Comparison of ENCODE assay signal across 27 cellular contexts in the genomic region with DNA sequence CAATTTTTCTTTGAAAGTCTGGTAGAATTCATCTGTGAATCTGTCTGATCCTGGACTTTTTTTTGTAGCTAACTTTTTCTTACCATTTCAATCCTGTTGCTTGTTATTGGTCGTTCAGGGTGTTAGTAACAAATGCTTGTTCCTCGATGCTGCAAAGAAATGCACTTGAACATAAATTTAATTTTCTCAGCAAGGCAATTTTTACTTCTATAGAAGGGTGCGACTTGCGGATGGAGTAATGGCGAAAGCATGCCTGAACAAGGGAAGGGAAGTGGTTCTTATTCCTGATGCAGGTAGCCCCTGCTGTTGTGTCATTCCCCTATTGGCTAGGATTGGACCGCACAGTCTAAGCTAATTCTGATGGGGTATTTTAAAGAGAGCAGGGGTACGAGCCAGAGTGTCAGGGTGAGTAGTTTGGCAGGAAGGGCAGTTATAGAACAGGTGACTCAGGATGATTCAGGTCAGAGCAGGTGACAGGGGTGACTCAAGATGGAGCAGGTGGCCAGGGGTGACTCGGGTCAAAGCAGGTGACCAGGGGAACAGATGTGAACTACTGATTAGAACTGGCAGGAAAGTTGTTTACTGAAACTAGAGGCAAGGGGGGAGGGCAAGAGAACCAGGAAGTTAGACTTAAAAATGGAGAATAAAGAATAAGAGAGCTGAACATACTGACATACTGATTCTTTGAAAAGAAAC.
"Had no signal": no experiment of that assay in that cellular context is flagged by ENCODE, and none has a peak within 500 bp of the region (broad histone marks: within the 10 kb centered on the region; RNA-seq: fewer than 3 reads in every experiment).

No MANE protein-coding gene starts in this region.

- H3K36me3 Mint-ChIP-seq: mesothelial cell of epicardium; stimulated activated effector memory CD8-positive, alpha-beta T cell treated with anti-CD3 and anti-CD28 coated beads, Interleukin-12 subunit alpha, Interleukin-12 subunit beta, amount 100 ng/mL, for 72 hours; type B pancreatic cell had no signal

- H3K27me3 Mint-ChIP-seq: progenitor cell of endocrine pancreas had no signal

- ATAC-seq: esophagus mucosa; gastrocnemius medialis; left cardiac atrium; left lung; mucosa of descending colon; natural killer cell treated with Interleukin-12 subunit alpha and Interleukin-12 subunit beta and Interleukin-15 and Interleukin-18, amount 100 ng/mL, for 72 hours; stimulated activated effector memory CD8-positive, alpha-beta T cell treated with anti-CD3 and anti-CD28 coated beads, Interleukin-12 subunit alpha, Interleukin-12 subunit beta, amount 100 ng/mL, for 72 hours had no signal

- H3K27me3 ChIP-seq: colonic mucosa, testis had no signal

- H3K27ac ChIP-seq: colonic mucosa, gastrocnemius medialis, left lung, parathyroid adenoma, sigmoid colon, testis, tibial artery had no signal

- H3K4me1 ChIP-seq: colonic mucosa, gastrocnemius medialis, left lung, parathyroid adenoma, sigmoid colon, testis, tibial artery had no signal

- H3K4me1 Mint-ChIP-seq: mesothelial cell of epicardium; naive B cell; neural crest cell; stimulated activated effector memory CD8-positive, alpha-beta T cell treated with anti-CD3 and anti-CD28 coated beads, Interleukin-12 subunit alpha, Interleukin-12 subunit beta, amount 100 ng/mL, for 72 hours had no signal

- H2AFZ ChIP-seq: parathyroid adenoma had no signal

- H3K79me2 ChIP-seq: parathyroid adenoma had no signal

- H3K27ac Mint-ChIP-seq: dendritic cell treated with granulocyte-macrophage colony-stimulating factor and Interleukin-4, amounts not matched to agents 40 ng/mL and 50 ng/mL, for 4 days; mesothelial cell of epicardium; naive B cell; natural killer cell treated with Interleukin-12 subunit alpha and Interleukin-12 subunit beta and Interleukin-15 and Interleukin-18, amount 100 ng/mL, for 72 hours; progenitor cell of endocrine pancreas; stimulated activated effector memory CD8-positive, alpha-beta T cell treated with anti-CD3 and anti-CD28 coated beads, Interleukin-12 subunit alpha, Interleukin-12 subunit beta, amount 100 ng/mL, for 72 hours; type B pancreatic cell had no signal

- H3K4me3 ChIP-seq: colonic mucosa, gastrocnemius medialis, left lung, mucosa of descending colon, sigmoid colon, testis, tibial artery had no signal

- H3K4me3 Mint-ChIP-seq: dendritic cell treated with granulocyte-macrophage colony-stimulating factor and Interleukin-4, amounts not matched to agents 40 ng/mL and 50 ng/mL, for 4 days; mesothelial cell of epicardium; naive B cell; natural killer cell treated with Interleukin-12 subunit alpha and Interleukin-12 subunit beta and Interleukin-15 and Interleukin-18, amount 100 ng/mL, for 72 hours; neural crest cell; stimulated activated effector memory CD8-positive, alpha-beta T cell treated with anti-CD3 and anti-CD28 coated beads, Interleukin-12 subunit alpha, Interleukin-12 subunit beta, amount 100 ng/mL, for 72 hours; type B pancreatic cell had no signal

- DNase-seq: colonic mucosa; effector memory CD4-positive, alpha-beta T cell; foreskin fibroblast; gastrocnemius medialis; head of caudate nucleus; kidney; left cardiac atrium; left lung; mesenchymal stem cell; mucosa of descending colon; naive B cell; sigmoid colon; stimulated activated CD4-positive, alpha-beta T cell treated with anti-CD3 and anti-CD28 coated beads, Interleukin-2, amount 100 ng/mL, for 24 hours; stimulated activated CD4-positive, alpha-beta T cell treated with anti-CD3 and anti-CD28 coated beads, Interleukin-4, amount 100 ng/mL, for 24 hours; stimulated activated naive CD4-positive, alpha-beta T cell treated with Interleukin-2 at 50 U/mL for 16 hours; substantia nigra; testis; tibial artery had no signal

- H3K36me3 ChIP-seq: colonic mucosa, gastrocnemius medialis, left lung, sigmoid colon, tibial artery had no signal

- H3K9ac ChIP-seq: parathyroid adenoma had no signal

- H3K9me3 ChIP-seq: testis had no signal
